In the genomic region with DNA sequence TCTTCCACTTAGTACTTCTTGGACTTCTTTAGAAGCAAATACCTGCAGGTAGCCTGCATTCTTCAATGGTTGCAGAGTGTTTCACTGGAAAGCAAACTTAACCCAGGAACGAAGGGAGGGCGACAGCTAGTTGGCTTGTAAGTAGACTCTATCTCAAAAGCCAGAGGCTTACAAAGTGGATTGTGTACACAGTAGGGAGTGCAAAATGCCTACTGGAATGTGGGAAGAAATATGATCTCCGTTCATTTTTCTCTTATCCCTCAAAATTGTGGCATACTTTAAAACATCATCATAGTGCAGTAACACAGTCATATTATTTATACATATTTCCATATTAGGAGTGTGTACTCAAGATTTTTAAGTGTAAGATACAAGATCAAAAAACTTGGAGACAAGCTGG, we compare ENCODE assay signal across 1 cellular context.
TF ChIP-seq lines count a peak whose summit lies in the region.

No MANE protein-coding gene starts in this region.

TF ChIP-seq in IMR-90, 13 proteins besides CTCF, POLR2A, EP300 and RAD21:
- TF ChIP-seq SMC3 (IDR thresholded peaks at IDR 0.05; ENCODE audit: low read depth, low read length), result no peak
- TF ChIP-seq BHLHE40 (IDR thresholded peaks at IDR 0.05; ENCODE audit: low read depth, low read length), result no peak
- TF ChIP-seq, protein P1, sequence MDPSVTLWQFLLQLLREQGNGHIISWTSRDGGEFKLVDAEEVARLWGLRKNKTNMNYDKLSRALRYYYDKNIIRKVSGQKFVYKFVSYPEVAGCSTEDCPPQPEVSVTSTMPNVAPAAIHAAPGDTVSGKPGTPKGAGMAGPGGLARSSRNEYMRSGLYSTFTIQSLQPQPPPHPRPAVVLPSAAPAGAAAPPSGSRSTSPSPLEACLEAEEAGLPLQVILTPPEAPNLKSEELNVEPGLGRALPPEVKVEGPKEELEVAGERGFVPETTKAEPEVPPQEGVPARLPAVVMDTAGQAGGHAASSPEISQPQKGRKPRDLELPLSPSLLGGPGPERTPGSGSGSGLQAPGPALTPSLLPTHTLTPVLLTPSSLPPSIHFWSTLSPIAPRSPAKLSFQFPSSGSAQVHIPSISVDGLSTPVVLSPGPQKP (IDR thresholded peaks at IDR 0.05; ENCODE audit: borderline replicate concordance, low read depth, low read length), result no peak
- TF ChIP-seq NFE2L2 (IDR thresholded peaks at IDR 0.05; ENCODE audit: low read depth, low read length), result no peak
- TF ChIP-seq MAZ (IDR thresholded peaks at IDR 0.05; ENCODE audit: borderline replicate concordance, low read depth, low read length), result no peak
- TF ChIP-seq CHD1 (IDR thresholded peaks at IDR 0.05; ENCODE audit: low read depth, low read length), result no peak
- TF ChIP-seq MAFK (IDR thresholded peaks at IDR 0.05; ENCODE audit: low read depth, low read length), result no peak
- TF ChIP-seq, protein P2, sequence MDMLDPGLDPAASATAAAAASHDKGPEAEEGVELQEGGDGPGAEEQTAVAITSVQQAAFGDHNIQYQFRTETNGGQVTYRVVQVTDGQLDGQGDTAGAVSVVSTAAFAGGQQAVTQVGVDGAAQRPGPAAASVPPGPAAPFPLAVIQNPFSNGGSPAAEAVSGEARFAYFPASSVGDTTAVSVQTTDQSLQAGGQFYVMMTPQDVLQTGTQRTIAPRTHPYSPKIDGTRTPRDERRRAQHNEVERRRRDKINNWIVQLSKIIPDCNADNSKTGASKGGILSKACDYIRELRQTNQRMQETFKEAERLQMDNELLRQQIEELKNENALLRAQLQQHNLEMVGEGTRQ (IDR thresholded peaks at IDR 0.05; ENCODE audit: low read depth, low read length), result no peak
- no peak for TF ChIP-seq CEBPB (IDR thresholded peaks at IDR 0.05; ENCODE audit: low read depth, low read length)
